In genomic region chr15:76359152-76359551, GRCh38 we compare ENCODE assay signal across 35 cellular contexts. TPM values are rescaled to one million over a fixed set of nuclear protein-coding genes. Genes with fewer than 3 reads are reported as not detected.
"Had no signal": no experiment of that assay in that cellular context is flagged by ENCODE, and none has a peak within 500 bp of the region (broad histone marks: within the 10 kb centered on the region; RNA-seq: fewer than 3 reads in every experiment).

No MANE protein-coding gene starts in this region.

- H3K4me3 ChIP-seq: Peyer's patch had no signal

- H3K36me3 ChIP-seq: Peyer's patch, WERI-Rb-1 had no signal

- H3K9me3 ChIP-seq: Peyer's patch had no signal

- DNase-seq: activated CD4-positive, alpha-beta memory T cell treated with anti-CD3 and anti-CD28 coated beads, Interleukin-2, amount 10 ng/mL, durations not matched to agents 7 days and 5 days; activated CD4-positive, alpha-beta T cell treated with anti-CD3 and anti-CD28 coated beads for 1 hour; activated CD4-positive, alpha-beta T cell treated with anti-CD3 and anti-CD28 coated beads for 48 hours; activated CD4-positive, CD25-positive, alpha-beta regulatory T cell; activated CD8-positive, alpha-beta memory T cell treated with anti-CD3 and anti-CD28 coated beads for 24 hours; activated CD8-positive, alpha-beta memory T cell treated with anti-CD3 and anti-CD28 coated beads, Interleukin-2, amount 10 ng/mL, durations not matched to agents 7 days and 5 days; activated CD8-positive, alpha-beta memory T cell treated with anti-CD3 and anti-CD28 coated beads, Interleukin-2, amount 50 U/mL, for 48 hours; activated effector memory CD4-positive, alpha-beta T cell treated with Interleukin-2 at 50 U/mL for 16 hours; activated naive CD4-positive, alpha-beta T cell treated with anti-CD3 and anti-CD28 coated beads, Interleukin-2, amount 10 ng/mL, durations not matched to agents 7 days and 5 days; activated naive CD8-positive, alpha-beta T cell treated with anti-CD3 and anti-CD28 coated beads, Interleukin-2, amount 50 U/mL, for 24 hours; activated T-cell treated with anti-CD3 and anti-CD28 coated beads, Interleukin-2, amount 50 U/mL, for 48 hours; anterior cingulate cortex; caudate nucleus; cerebellar nuclear complex; NCI-H1105; NCI-H1417 treated with DMSO at 0.1 percent for 48 hours; NCI-H1694 treated with DMSO at 0.1 percent for 48 hours; NCI-H2171 treated with DMSO at 0.1 percent for 48 hours; NCI-H2227 treated with DMSO at 0.1 percent for 48 hours; NCI-H510A treated with DMSO at 0.1 percent for 48 hours; NCI-H526 treated with DMSO at 0.1 percent for 48 hours; NCI-H82; NK-92 treated with Interleukin-12 subunit alpha and Interleukin-12 subunit beta, amount 100 ng/mL, for 24 hours; PC-3; Peyer's patch; RPMI8226; SIG-M5; T-cell; T-helper 2 cell; T-helper 9 cell; WERI-Rb-1 had no signal

- H3K4me1 ChIP-seq: Peyer's patch had no signal

- H3K27ac ChIP-seq: Peyer's patch, WERI-Rb-1 had no signal

- ATAC-seq: activated CD8-positive, alpha-beta memory T cell treated with anti-CD3 and anti-CD28 coated beads, Interleukin-2, amount 10 ng/mL, durations not matched to agents 7 days and 5 days; activated naive CD8-positive, alpha-beta T cell treated with anti-CD3 and anti-CD28 coated beads, Interleukin-2, amount 50 U/mL, for 24 hours; PC-3; Right ventricle myocardium inferior; SK-N-SH treated with all-trans-retinoic acid at 6 μM for 48 hours; T-cell had no signal

RNA-seq across cellular contexts. Expression of gene ISL2, which starts 22.6 kb away (rescaled TPM):
- total RNA-seq: MCF 10A, Right ventricle myocardium inferior, SK-MEL-5 had no signal
